9 cellular contexts compared by ENCODE assay signal in the genomic region with DNA sequence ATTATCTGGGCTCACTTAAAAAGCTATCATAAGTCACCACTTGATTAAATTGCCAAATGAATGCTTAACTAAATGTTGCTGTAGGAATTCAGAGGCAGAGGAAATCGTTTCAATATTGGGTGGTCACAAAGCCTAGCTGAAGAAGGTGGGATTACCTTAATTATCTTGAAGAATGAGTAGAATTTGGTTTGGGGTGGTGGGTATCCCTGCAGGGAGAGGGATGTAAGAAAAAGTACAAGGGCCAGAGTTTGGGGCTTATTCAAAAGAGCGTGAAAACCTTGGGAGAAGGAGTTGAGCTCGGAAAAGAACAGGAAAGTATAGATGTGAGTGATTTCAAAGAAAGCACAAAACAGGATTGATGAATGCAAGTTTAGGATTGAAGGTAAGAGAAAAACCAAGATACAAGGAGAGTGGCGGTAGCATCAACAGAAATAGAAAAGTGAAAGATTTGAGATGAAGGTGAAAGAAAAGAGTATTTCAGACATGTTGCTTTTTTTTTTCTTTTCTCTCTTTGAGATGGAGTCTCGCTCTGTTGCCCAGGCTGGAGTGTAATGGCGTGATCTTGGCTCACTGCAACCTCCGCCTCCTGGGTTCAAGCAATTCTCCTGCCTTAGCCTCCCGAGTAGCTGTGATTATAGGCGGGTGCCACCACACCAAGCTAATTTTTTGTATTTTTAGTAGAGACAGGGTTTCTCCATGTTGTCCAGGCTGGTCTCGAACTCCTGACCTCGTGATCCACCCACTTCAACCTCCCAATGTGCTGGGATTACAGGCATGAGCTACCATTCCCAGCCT. TPM values are rescaled to one million over a fixed set of nuclear protein-coding genes. Genes with fewer than 3 reads are reported as not detected.
DNase-seq lines count a peak whose midpoint lies in the region; ATAC-seq and TF ChIP-seq lines count a peak whose summit lies in the region.
"Had no signal": no experiment of that assay in that cellular context is flagged by ENCODE, and none has a peak within 500 bp of the region (broad histone marks: within the 10 kb centered on the region; RNA-seq: fewer than 3 reads in every experiment).

No MANE protein-coding gene starts in this region.

- no peak overlapping the region for H3K27ac Mint-ChIP-seq in activated naive CD4-positive, alpha-beta T cell treated with anti-CD3 and anti-CD28 coated beads, Interleukin-2, amount 50 U/mL, for 24 hours
- peak overlapping the region in 1 of 2 donors; percentile 92 for H3K27ac Mint-ChIP-seq in activated naive CD4-positive, alpha-beta T cell treated with anti-CD3 and anti-CD28 coated beads, Interleukin-2, amount 50 U/mL, for 72 hours
- peak overlapping the region; percentile 85 for H3K27ac Mint-ChIP-seq in T-helper 17 cell
- peak overlapping the region; percentile 78 for H3K27ac Mint-ChIP-seq in stimulated activated effector memory CD8-positive, alpha-beta T cell treated with anti-CD3 and anti-CD28 coated beads, Interleukin-12 subunit alpha, Interleukin-12 subunit beta, amount 100 ng/mL, for 72 hours

- H3K4me1 Mint-ChIP-seq in activated naive CD4-positive, alpha-beta T cell treated with anti-CD3 and anti-CD28 coated beads, Interleukin-2, amount 50 U/mL, for 24 hours: peaks cover 26% of the 10 kb centered on the region
- peaks cover 15% of the 10 kb centered on the region for H3K4me1 Mint-ChIP-seq in T-helper 17 cell
- peaks cover 18% of the 10 kb centered on the region for H3K4me1 Mint-ChIP-seq in stimulated activated effector memory CD8-positive, alpha-beta T cell treated with anti-CD3 and anti-CD28 coated beads, Interleukin-12 subunit alpha, Interleukin-12 subunit beta, amount 100 ng/mL, for 72 hours

- peak overlapping the region; percentile 98 for H3K4me3 ChIP-seq in fibroblast of villous mesenchyme (ENCODE audit: low read depth, low read length)

- H3K27me3 Mint-ChIP-seq in activated naive CD4-positive, alpha-beta T cell treated with anti-CD3 and anti-CD28 coated beads, Interleukin-2, amount 50 U/mL, for 24 hours: no peaks in the 10 kb centered on the region
- H3K27me3 Mint-ChIP-seq in T-helper 17 cell: no peaks in the 10 kb centered on the region

- no peak for DNase-seq in activated naive CD4-positive, alpha-beta T cell treated with anti-CD3 and anti-CD28 coated beads, Interleukin-2, amount 50 U/mL, for 72 hours (ENCODE audit: low spot score in 2 of 2)
- no peak for DNase-seq in T-helper 17 cell
- no peak for DNase-seq in fibroblast of villous mesenchyme (ENCODE audit: low read depth)
- DNase-seq in stimulated activated effector memory CD8-positive, alpha-beta T cell treated with anti-CD3 and anti-CD28 coated beads, Interleukin-12 subunit alpha, Interleukin-12 subunit beta, amount 100 ng/mL, for 72 hours (ENCODE audit: low spot score in 2 of 2): no peak
- DNase-seq in nucleus accumbens (lab: John Stamatoyannopoulos, UW): no peak
- no peak for DNase-seq in stimulated activated naive CD4-positive, alpha-beta T cell (lab: John Stamatoyannopoulos, UW)
- no peak for DNase-seq in COLO829 (ENCODE audit: low spot score)

- peaks cover 2% of the 10 kb centered on the region for H3K36me3 Mint-ChIP-seq in activated naive CD4-positive, alpha-beta T cell treated with anti-CD3 and anti-CD28 coated beads, Interleukin-2, amount 50 U/mL, for 24 hours
- H3K36me3 Mint-ChIP-seq in activated naive CD4-positive, alpha-beta T cell treated with anti-CD3 and anti-CD28 coated beads, Interleukin-2, amount 50 U/mL, for 72 hours: peaks cover 9 to 12% of the 10 kb centered on the region in 2 donors
- no peaks in the 10 kb centered on the region for H3K36me3 Mint-ChIP-seq in T-helper 17 cell (ENCODE audit: low read depth)
- peaks cover 25% of the 10 kb centered on the region for H3K36me3 Mint-ChIP-seq in stimulated activated effector memory CD8-positive, alpha-beta T cell treated with anti-CD3 and anti-CD28 coated beads, Interleukin-12 subunit alpha, Interleukin-12 subunit beta, amount 100 ng/mL, for 72 hours

- H3K9me3 ChIP-seq in T-helper 17 cell (ENCODE audit: control insufficient read depth, low read length, poor library complexity, severe bottlenecking): no peaks in the 10 kb centered on the region

- peak overlapping the region; percentile 86 for H3K4me3 Mint-ChIP-seq in activated naive CD4-positive, alpha-beta T cell treated with anti-CD3 and anti-CD28 coated beads, Interleukin-2, amount 50 U/mL, for 24 hours
- peak overlapping the region; percentile 65 for H3K4me3 Mint-ChIP-seq in T-helper 17 cell
- H3K4me3 Mint-ChIP-seq in stimulated activated effector memory CD8-positive, alpha-beta T cell treated with anti-CD3 and anti-CD28 coated beads, Interleukin-12 subunit alpha, Interleukin-12 subunit beta, amount 100 ng/mL, for 72 hours: peak overlapping the region; percentile 82

- no peaks in the 10 kb centered on the region for H3K9me3 Mint-ChIP-seq in activated naive CD4-positive, alpha-beta T cell treated with anti-CD3 and anti-CD28 coated beads, Interleukin-2, amount 50 U/mL, for 24 hours
- no peaks in the 10 kb centered on the region for H3K9me3 Mint-ChIP-seq in activated naive CD4-positive, alpha-beta T cell treated with anti-CD3 and anti-CD28 coated beads, Interleukin-2, amount 50 U/mL, for 72 hours
- H3K9me3 Mint-ChIP-seq in stimulated activated effector memory CD8-positive, alpha-beta T cell treated with anti-CD3 and anti-CD28 coated beads, Interleukin-12 subunit alpha, Interleukin-12 subunit beta, amount 100 ng/mL, for 72 hours: no peaks in the 10 kb centered on the region

- ATAC-seq in activated naive CD4-positive, alpha-beta T cell treated with anti-CD3 and anti-CD28 coated beads, Interleukin-2, amount 50 U/mL, for 72 hours: no peak
- ATAC-seq in T-helper 17 cell: no peak
- no peak for ATAC-seq in stimulated activated effector memory CD8-positive, alpha-beta T cell treated with anti-CD3 and anti-CD28 coated beads, Interleukin-12 subunit alpha, Interleukin-12 subunit beta, amount 100 ng/mL, for 72 hours
- ATAC-seq: K562 had no signal

- TF ChIP-seq CTCF in fibroblast of villous mesenchyme (IDR thresholded peaks at IDR 0.05; ENCODE audit: insufficient read depth, low read depth, low read length): no peak

RNA-seq across cellular contexts. Expression of a gene that starts 1.7 kb away (rescaled TPM):
- 1 to 10 TPM; 5.1 to 5.7 TPM for total RNA-seq in activated naive CD4-positive, alpha-beta T cell treated with anti-CD3 and anti-CD28 coated beads, Interleukin-2, amount 50 U/mL, for 72 hours
- 10 to 100 TPM in 1 of 2 donors, 1 to 10 TPM in 1; 5.3 to 15.4 TPM for total RNA-seq in T-helper 17 cell
- total RNA-seq in fibroblast of villous mesenchyme: 4.2 and 5.6 TPM in 2 replicates

RNA-seq across cellular contexts. Expression of a gene that starts 18.8 kb away (rescaled TPM):
- 10 to 100 TPM; 22.5 to 34.7 TPM for total RNA-seq in activated naive CD4-positive, alpha-beta T cell treated with anti-CD3 and anti-CD28 coated beads, Interleukin-2, amount 50 U/mL, for 72 hours
- total RNA-seq in T-helper 17 cell (10 to 100 TPM; 79.0 to 79.4 TPM), fibroblast of villous mesenchyme (42.2 and 57.9 TPM in 2 replicates)
